Comparison of ENCODE assay signal across 16 cellular contexts in the genomic region with DNA sequence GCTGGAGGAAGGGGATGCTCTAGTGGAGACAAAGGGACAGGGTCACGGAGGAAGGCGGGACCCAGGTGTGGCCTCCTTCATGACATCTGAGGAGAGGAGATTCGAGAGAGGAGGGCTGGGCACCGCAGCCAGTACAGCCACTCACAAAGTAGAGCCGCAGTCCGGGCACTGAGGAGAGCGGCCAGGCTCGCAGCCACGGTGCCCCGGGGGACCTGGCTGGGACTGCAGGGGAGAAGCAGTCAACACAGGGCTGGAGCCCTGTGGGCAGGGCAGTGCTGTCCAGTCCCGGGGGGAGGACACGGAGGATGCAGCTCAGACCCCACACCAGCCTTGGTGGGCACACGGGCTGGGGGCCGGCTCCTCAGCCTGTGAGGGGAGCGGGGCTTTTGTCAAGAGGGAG.
"Had no signal": no experiment of that assay in that cellular context is flagged by ENCODE, and none has a peak within 500 bp of the region (broad histone marks: within the 10 kb centered on the region; RNA-seq: fewer than 3 reads in every experiment).

No MANE protein-coding gene starts in this region.

- H3K36me3 ChIP-seq: pancreas had no signal

- ATAC-seq: foreskin keratinocyte; heart left ventricle; naive thymus-derived CD4-positive, alpha-beta T cell; pancreas; right cardiac atrium had no signal

- H3K4me1 ChIP-seq: foreskin keratinocyte had no signal

- H3K9me3 ChIP-seq: heart left ventricle, pancreas had no signal

- DNase-seq: dermis blood vessel endothelial cell; erythroblast; foreskin keratinocyte; hippocampal formation; kidney glomerular epithelial cell; mammary epithelial cell; naive thymus-derived CD4-positive, alpha-beta T cell; nucleus accumbens; small intestine; stimulated activated CD4-positive, alpha-beta T cell treated with anti-CD3 and anti-CD28 coated beads, Interleukin-2, amount 100 ng/mL, for 48 hours; stimulated activated naive CD4-positive, alpha-beta T cell treated with Interleukin-2 at 50 U/mL for 16 hours; trophoblast cell had no signal

- H3K27ac Mint-ChIP-seq: progenitor cell of endocrine pancreas had no signal

- H3K27me3 Mint-ChIP-seq: progenitor cell of endocrine pancreas had no signal

- H3K27ac ChIP-seq: foreskin keratinocyte, heart left ventricle, pancreas had no signal

- H3K27me3 ChIP-seq: foreskin keratinocyte, heart left ventricle, pancreas had no signal

- H3K4me3 ChIP-seq: heart left ventricle, pancreas had no signal
